ENCODE assay signal across 1 cellular context in the genomic region with DNA sequence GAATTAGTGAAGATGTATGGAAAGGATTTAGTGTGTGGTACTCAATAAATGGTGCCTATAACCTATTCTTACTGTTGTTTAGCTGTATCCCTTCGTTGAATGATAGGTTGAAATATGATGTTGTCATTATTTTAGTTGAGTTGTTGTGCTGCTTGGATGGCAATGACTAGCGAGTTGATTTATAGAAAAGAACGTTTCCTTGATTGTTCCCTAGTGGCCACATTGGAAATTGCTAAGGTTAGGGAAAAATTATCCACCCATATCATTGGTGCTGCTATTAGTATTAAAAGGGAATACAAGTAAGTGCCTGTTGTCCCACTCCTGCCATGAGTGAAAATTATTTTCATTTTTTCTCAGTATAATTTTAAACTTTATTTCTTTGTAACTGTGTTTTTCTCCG.
TF ChIP-seq lines count a peak whose summit lies in the region.

No MANE protein-coding gene starts in this region.

TF ChIP-seq in GM23338, 12 proteins besides CTCF, POLR2A, EP300 and RAD21 (continued from another document):
- TF ChIP-seq, protein P1, sequence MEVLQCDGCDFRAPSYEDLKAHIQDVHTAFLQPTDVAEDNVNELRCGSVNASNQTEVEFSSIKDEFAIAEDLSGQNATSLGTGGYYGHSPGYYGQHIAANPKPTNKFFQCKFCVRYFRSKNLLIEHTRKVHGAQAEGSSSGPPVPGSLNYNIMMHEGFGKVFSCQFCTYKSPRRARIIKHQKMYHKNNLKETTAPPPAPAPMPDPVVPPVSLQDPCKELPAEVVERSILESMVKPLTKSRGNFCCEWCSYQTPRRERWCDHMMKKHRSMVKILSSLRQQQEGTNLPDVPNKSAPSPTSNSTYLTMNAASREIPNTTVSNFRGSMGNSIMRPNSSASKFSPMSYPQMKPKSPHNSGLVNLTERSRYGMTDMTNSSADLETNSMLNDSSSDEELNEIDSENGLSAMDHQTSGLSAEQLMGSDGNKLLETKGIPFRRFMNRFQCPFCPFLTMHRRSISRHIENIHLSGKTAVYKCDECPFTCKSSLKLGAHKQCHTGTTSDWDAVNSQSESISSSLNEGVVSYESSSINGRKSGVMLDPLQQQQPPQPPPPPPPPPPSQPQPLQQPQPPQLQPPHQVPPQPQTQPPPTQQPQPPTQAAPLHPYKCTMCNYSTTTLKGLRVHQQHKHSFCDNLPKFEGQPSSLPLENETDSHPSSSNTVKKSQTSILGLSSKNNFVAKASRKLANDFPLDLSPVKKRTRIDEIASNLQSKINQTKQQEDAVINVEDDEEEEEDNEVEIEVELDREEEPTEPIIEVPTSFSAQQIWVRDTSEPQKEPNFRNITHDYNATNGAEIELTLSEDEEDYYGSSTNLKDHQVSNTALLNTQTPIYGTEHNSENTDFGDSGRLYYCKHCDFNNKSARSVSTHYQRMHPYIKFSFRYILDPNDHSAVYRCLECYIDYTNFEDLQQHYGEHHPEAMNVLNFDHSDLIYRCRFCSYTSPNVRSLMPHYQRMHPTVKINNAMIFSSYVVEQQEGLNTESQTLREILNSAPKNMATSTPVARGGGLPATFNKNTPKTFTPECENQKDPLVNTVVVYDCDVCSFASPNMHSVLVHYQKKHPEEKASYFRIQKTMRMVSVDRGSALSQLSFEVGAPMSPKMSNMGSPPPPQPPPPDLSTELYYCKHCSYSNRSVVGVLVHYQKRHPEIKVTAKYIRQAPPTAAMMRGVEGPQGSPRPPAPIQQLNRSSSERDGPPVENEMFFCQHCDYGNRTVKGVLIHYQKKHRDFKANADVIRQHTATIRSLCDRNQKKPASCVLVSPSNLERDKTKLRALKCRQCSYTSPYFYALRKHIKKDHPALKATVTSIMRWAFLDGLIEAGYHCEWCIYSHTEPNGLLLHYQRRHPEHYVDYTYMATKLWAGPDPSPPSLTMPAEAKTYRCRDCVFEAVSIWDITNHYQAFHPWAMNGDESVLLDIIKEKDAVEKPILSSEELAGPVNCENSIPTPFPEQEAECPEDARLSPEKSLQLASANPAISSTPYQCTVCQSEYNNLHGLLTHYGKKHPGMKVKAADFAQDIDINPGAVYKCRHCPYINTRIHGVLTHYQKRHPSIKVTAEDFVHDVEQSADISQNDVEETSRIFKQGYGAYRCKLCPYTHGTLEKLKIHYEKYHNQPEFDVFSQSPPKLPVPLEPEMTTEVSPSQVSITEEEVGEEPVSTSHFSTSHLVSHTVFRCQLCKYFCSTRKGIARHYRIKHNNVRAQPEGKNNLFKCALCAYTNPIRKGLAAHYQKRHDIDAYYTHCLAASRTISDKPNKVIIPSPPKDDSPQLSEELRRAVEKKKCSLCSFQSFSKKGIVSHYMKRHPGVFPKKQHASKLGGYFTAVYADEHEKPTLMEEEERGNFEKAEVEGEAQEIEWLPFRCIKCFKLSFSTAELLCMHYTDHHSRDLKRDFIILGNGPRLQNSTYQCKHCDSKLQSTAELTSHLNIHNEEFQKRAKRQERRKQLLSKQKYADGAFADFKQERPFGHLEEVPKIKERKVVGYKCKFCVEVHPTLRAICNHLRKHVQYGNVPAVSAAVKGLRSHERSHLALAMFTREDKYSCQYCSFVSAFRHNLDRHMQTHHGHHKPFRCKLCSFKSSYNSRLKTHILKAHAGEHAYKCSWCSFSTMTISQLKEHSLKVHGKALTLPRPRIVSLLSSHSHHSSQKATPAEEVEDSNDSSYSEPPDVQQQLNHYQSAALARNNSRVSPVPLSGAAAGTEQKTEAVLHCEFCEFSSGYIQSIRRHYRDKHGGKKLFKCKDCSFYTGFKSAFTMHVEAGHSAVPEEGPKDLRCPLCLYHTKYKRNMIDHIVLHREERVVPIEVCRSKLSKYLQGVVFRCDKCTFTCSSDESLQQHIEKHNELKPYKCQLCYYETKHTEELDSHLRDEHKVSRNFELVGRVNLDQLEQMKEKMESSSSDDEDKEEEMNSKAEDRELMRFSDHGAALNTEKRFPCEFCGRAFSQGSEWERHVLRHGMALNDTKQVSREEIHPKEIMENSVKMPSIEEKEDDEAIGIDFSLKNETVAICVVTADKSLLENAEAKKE (CRISPR knock-in tag; IDR thresholded peaks at IDR 0.05) = no peak
- TF ChIP-seq, protein P2, sequence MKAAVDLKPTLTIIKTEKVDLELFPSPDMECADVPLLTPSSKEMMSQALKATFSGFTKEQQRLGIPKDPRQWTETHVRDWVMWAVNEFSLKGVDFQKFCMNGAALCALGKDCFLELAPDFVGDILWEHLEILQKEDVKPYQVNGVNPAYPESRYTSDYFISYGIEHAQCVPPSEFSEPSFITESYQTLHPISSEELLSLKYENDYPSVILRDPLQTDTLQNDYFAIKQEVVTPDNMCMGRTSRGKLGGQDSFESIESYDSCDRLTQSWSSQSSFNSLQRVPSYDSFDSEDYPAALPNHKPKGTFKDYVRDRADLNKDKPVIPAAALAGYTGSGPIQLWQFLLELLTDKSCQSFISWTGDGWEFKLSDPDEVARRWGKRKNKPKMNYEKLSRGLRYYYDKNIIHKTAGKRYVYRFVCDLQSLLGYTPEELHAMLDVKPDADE (IDR thresholded peaks at IDR 0.05) = no peak
- no peak for TF ChIP-seq JUNB (IDR thresholded peaks at IDR 0.05; ENCODE audit: unreplicated experiment)
